Comparison of ENCODE assay signal across 17 cellular contexts in genomic region chr1:45863117-45863670, GRCh38. TPM values are rescaled to one million over a fixed set of nuclear protein-coding genes. Genes with fewer than 3 reads are reported as not detected.
DNase-seq lines count a peak whose midpoint lies in the region; ATAC-seq and TF ChIP-seq lines count a peak whose summit lies in the region.
"Had no signal": no experiment of that assay in that cellular context is flagged by ENCODE, and none has a peak within 500 bp of the region (broad histone marks: within the 10 kb centered on the region; RNA-seq: fewer than 3 reads in every experiment).

No MANE protein-coding gene starts in this region.

- H3K27ac ChIP-seq in mesenchymal stem cell (ENCODE audit: low read length, poor library complexity, severe bottlenecking) (no peak overlapping the region), spleen (no peak overlapping the region)
- H3K27ac ChIP-seq: lower lobe of right lung, uterus had no signal

- no peak overlapping the region for H3K9ac ChIP-seq in mesenchymal stem cell (ENCODE audit: low read length)

- H2BK5ac ChIP-seq in mesenchymal stem cell (ENCODE audit: low read depth, low read length, poor library complexity, severe bottlenecking): no peak overlapping the region

- H3K27me3 ChIP-seq in mesenchymal stem cell (ENCODE audit: control insufficient read depth in 1 of 2, insufficient read depth in 1 of 2, low read length in 2 of 2): no peaks in the 10 kb centered on the region
- no peaks in the 10 kb centered on the region for H3K27me3 ChIP-seq in spleen (replicated peaks in 1 of 7)
- H3K27me3 ChIP-seq: uterus had no signal

- TF ChIP-seq CTCF in spleen (IDR thresholded peaks at IDR 0.05 in 8 of 11, conservative IDR thresholded peaks at IDR 0.05 in 3 of 11): no peak

- H3K9me3 ChIP-seq in mesenchymal stem cell (ENCODE audit: control insufficient read depth, low read length) (no peaks in the 10 kb centered on the region), spleen (no peaks in the 10 kb centered on the region)
- H3K9me3 ChIP-seq: Caco-2, lower lobe of right lung, uterus had no signal

- no peak overlapping the region for H2AK5ac ChIP-seq in mesenchymal stem cell (ENCODE audit: low read length, severe bottlenecking)

- ATAC-seq in GM19467 (IDR thresholded peaks at IDR 0.05; ENCODE audit: unreplicated experiment): no peak
- ATAC-seq: lower lobe of right lung had no signal

- H3K4me1 ChIP-seq in mesenchymal stem cell (ENCODE audit: control insufficient read depth, insufficient read depth, low read depth, low read length) (no peaks in the 10 kb centered on the region), spleen (peaks cover 0 to 7% (median 0%) of the 10 kb centered on the region in 6 donors)
- H3K4me1 ChIP-seq: lower lobe of right lung, uterus had no signal

- 23% methylated on average over 2 of the region's 3 CpGs for WGBS in mesenchymal stem cell
- 64 to 78% (median 67%) methylated on average over 3 of the region's 3 CpGs for WGBS in spleen, 5 donors

- no peak for TF ChIP-seq POLR2A in spleen (IDR thresholded peaks at IDR 0.05)

- no peaks in the 10 kb centered on the region for H3K36me3 ChIP-seq in mesenchymal stem cell (ENCODE audit: control insufficient read depth in 1 of 2, insufficient read depth in 2 of 2, low read depth in 1 of 2, low read length in 2 of 2)
- H3K36me3 ChIP-seq in spleen: no peaks in the 10 kb centered on the region
- H3K36me3 ChIP-seq: lower lobe of right lung, uterus had no signal

- no peak overlapping the region for H3K18ac ChIP-seq in mesenchymal stem cell (ENCODE audit: low read depth in 1 of 2, low read length in 2 of 2)

- no peak overlapping the region for H3K4me2 ChIP-seq in mesenchymal stem cell (ENCODE audit: low read length, poor library complexity, severe bottlenecking)

- H2BK15ac ChIP-seq in mesenchymal stem cell (ENCODE audit: low read depth, poor library complexity, severe bottlenecking): no peak overlapping the region

- H2AFZ ChIP-seq in mesenchymal stem cell (ENCODE audit: low read depth, low read length): no peak overlapping the region

- H2BK120ac ChIP-seq in mesenchymal stem cell (ENCODE audit: low read depth, low read length): no peak overlapping the region

- H4K8ac ChIP-seq in mesenchymal stem cell (ENCODE audit: low read length): no peak overlapping the region

- H3K23ac ChIP-seq in mesenchymal stem cell (ENCODE audit: low read length in 2 of 2): no peak overlapping the region

- H3K4me3 ChIP-seq in mesenchymal stem cell (ENCODE audit: insufficient read depth in 1 of 2, low read depth in 1 of 2, low read length in 2 of 2) (no peak overlapping the region), spleen (no peak overlapping the region)

- no peak overlapping the region for H4K91ac ChIP-seq in mesenchymal stem cell (ENCODE audit: low read length)

- H3K4ac ChIP-seq in mesenchymal stem cell (ENCODE audit: low read depth in 1 of 2, low read length in 2 of 2): no peak overlapping the region

- no peak overlapping the region for H2BK12ac ChIP-seq in mesenchymal stem cell (ENCODE audit: low read length in 2 of 2)

- DNase-seq in NCI-H2081 (lab: John Stamatoyannopoulos, UW) (peak; percentile 43 to 76), NCI-H2081 treated with DMSO at 0.1 percent for 48 hours (lab: John Stamatoyannopoulos, UW) (no peak), NCI-H1048 (lab: John Stamatoyannopoulos, UW) (peak; percentile 81), SHP77 treated with DMSO at 0.1 percent for 48 hours (lab: John Stamatoyannopoulos, UW) (peak; percentile 28), mesenchymal stem cell (peak; percentile 37), spleen (no peak), HUDEP-2 (lab: John Stamatoyannopoulos, UW; ENCODE audit: unreplicated experiment in 76 of 76) (no peak)
- DNase-seq: activated CD4-positive, CD25-positive, alpha-beta regulatory T cell; activated effector memory CD4-positive, alpha-beta T cell treated with Interleukin-2 at 50 U/mL for 16 hours; Caco-2; H7; head of caudate nucleus; lower lobe of right lung; NCI-H1436; SIG-M5; uterus had no signal

- no peak overlapping the region for H3K14ac ChIP-seq in mesenchymal stem cell (ENCODE audit: low read length in 2 of 2)

- intact Hi-C loops in spleen (cut with DNase I; ENCODE audit: low total_unique reads): no loop called here

- peaks cover 21% of the 10 kb centered on the region for H3K79me1 ChIP-seq in mesenchymal stem cell (replicated peaks; ENCODE audit: low read length, poor library complexity, severe bottlenecking)

RNA-seq across cellular contexts. Expression of gene MAST2, which starts 59.8 kb away (rescaled TPM):
- 16.4 TPM for polyA plus RNA-seq in mesenchymal stem cell (2013, experiment 1 of 2)
- 14.9 TPM for polyA plus RNA-seq in mesenchymal stem cell (2013, experiment 2 of 2)
- 10 to 100 TPM in 6 of 7 donors, 1 to 10 TPM in 1; 8.9 to 19.4 (median 14.5) TPM for total RNA-seq in spleen
- polyA plus RNA-seq in spleen: 1 to 10 TPM; 3.6 to 4.1 (median 4.0) TPM

Comparison
In these comparisons a context has a peak if more than half of its experiments do, and no peak if none do; other contexts are left out.
1. DNase-seq: peak in NCI-H2081 (2 of 2), NCI-H1048 (single experiment), SHP77 treated with DMSO at 0.1 percent for 48 hours (single experiment) and mesenchymal stem cell (single experiment); none in NCI-H2081 treated with DMSO at 0.1 percent for 48 hours (single experiment), spleen (single experiment) and HUDEP-2 (0 of 76).